1 cellular context compared by ENCODE assay signal in the genomic region with DNA sequence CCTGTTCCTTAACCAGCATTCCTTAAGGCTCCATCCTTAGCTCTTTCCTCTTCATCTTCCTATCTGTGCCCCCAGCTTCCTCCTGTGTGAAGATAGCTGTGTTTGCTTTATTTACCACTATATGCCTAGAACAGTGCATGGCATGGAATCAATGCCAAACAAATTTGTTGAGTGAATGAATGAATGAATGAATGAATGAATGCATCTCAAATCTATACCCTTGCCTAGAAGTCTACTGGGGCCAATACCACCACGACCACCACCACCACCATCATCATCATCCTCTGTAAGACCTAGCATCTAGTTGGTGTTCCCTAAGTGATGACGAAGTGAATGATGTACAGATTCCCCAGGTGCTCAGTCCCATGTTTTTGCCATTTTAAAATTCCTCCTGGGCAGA.
TF ChIP-seq lines count a peak whose summit lies in the region.

No MANE protein-coding gene starts in this region.

TF ChIP-seq in GM23338, 12 proteins besides CTCF, POLR2A, EP300 and RAD21:
- TF ChIP-seq, protein P1, sequence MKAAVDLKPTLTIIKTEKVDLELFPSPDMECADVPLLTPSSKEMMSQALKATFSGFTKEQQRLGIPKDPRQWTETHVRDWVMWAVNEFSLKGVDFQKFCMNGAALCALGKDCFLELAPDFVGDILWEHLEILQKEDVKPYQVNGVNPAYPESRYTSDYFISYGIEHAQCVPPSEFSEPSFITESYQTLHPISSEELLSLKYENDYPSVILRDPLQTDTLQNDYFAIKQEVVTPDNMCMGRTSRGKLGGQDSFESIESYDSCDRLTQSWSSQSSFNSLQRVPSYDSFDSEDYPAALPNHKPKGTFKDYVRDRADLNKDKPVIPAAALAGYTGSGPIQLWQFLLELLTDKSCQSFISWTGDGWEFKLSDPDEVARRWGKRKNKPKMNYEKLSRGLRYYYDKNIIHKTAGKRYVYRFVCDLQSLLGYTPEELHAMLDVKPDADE (IDR thresholded peaks at IDR 0.05), result no peak
- TF ChIP-seq JUNB (IDR thresholded peaks at IDR 0.05; ENCODE audit: unreplicated experiment) (no peak), ZNF114 (CRISPR knock-in tag; IDR thresholded peaks at IDR 0.05) (no peak), EZH2phosphoT487 (IDR thresholded peaks at IDR 0.05; ENCODE audit: unreplicated experiment) (no peak), CREB1 (CRISPR knock-in tag; IDR thresholded peaks at IDR 0.05; ENCODE audit: low read depth) (no peak), STAT1 (IDR thresholded peaks at IDR 0.05; ENCODE audit: unreplicated experiment) (no peak), POLR2AphosphoS5 (IDR thresholded peaks at IDR 0.05; ENCODE audit: low read depth) (no peak), ZNF331 (CRISPR knock-in tag; IDR thresholded peaks at IDR 0.05; ENCODE audit: low read depth) (no peak), NANOG (IDR thresholded peaks at IDR 0.05; ENCODE audit: borderline replicate concordance) (no peak), EZH2 (IDR thresholded peaks at IDR 0.05; ENCODE audit: low read depth, unreplicated experiment) (no peak)
- TF ChIP-seq, protein P2, sequence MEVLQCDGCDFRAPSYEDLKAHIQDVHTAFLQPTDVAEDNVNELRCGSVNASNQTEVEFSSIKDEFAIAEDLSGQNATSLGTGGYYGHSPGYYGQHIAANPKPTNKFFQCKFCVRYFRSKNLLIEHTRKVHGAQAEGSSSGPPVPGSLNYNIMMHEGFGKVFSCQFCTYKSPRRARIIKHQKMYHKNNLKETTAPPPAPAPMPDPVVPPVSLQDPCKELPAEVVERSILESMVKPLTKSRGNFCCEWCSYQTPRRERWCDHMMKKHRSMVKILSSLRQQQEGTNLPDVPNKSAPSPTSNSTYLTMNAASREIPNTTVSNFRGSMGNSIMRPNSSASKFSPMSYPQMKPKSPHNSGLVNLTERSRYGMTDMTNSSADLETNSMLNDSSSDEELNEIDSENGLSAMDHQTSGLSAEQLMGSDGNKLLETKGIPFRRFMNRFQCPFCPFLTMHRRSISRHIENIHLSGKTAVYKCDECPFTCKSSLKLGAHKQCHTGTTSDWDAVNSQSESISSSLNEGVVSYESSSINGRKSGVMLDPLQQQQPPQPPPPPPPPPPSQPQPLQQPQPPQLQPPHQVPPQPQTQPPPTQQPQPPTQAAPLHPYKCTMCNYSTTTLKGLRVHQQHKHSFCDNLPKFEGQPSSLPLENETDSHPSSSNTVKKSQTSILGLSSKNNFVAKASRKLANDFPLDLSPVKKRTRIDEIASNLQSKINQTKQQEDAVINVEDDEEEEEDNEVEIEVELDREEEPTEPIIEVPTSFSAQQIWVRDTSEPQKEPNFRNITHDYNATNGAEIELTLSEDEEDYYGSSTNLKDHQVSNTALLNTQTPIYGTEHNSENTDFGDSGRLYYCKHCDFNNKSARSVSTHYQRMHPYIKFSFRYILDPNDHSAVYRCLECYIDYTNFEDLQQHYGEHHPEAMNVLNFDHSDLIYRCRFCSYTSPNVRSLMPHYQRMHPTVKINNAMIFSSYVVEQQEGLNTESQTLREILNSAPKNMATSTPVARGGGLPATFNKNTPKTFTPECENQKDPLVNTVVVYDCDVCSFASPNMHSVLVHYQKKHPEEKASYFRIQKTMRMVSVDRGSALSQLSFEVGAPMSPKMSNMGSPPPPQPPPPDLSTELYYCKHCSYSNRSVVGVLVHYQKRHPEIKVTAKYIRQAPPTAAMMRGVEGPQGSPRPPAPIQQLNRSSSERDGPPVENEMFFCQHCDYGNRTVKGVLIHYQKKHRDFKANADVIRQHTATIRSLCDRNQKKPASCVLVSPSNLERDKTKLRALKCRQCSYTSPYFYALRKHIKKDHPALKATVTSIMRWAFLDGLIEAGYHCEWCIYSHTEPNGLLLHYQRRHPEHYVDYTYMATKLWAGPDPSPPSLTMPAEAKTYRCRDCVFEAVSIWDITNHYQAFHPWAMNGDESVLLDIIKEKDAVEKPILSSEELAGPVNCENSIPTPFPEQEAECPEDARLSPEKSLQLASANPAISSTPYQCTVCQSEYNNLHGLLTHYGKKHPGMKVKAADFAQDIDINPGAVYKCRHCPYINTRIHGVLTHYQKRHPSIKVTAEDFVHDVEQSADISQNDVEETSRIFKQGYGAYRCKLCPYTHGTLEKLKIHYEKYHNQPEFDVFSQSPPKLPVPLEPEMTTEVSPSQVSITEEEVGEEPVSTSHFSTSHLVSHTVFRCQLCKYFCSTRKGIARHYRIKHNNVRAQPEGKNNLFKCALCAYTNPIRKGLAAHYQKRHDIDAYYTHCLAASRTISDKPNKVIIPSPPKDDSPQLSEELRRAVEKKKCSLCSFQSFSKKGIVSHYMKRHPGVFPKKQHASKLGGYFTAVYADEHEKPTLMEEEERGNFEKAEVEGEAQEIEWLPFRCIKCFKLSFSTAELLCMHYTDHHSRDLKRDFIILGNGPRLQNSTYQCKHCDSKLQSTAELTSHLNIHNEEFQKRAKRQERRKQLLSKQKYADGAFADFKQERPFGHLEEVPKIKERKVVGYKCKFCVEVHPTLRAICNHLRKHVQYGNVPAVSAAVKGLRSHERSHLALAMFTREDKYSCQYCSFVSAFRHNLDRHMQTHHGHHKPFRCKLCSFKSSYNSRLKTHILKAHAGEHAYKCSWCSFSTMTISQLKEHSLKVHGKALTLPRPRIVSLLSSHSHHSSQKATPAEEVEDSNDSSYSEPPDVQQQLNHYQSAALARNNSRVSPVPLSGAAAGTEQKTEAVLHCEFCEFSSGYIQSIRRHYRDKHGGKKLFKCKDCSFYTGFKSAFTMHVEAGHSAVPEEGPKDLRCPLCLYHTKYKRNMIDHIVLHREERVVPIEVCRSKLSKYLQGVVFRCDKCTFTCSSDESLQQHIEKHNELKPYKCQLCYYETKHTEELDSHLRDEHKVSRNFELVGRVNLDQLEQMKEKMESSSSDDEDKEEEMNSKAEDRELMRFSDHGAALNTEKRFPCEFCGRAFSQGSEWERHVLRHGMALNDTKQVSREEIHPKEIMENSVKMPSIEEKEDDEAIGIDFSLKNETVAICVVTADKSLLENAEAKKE (CRISPR knock-in tag; IDR thresholded peaks at IDR 0.05), result no peak
- TF ChIP-seq, protein P3, sequence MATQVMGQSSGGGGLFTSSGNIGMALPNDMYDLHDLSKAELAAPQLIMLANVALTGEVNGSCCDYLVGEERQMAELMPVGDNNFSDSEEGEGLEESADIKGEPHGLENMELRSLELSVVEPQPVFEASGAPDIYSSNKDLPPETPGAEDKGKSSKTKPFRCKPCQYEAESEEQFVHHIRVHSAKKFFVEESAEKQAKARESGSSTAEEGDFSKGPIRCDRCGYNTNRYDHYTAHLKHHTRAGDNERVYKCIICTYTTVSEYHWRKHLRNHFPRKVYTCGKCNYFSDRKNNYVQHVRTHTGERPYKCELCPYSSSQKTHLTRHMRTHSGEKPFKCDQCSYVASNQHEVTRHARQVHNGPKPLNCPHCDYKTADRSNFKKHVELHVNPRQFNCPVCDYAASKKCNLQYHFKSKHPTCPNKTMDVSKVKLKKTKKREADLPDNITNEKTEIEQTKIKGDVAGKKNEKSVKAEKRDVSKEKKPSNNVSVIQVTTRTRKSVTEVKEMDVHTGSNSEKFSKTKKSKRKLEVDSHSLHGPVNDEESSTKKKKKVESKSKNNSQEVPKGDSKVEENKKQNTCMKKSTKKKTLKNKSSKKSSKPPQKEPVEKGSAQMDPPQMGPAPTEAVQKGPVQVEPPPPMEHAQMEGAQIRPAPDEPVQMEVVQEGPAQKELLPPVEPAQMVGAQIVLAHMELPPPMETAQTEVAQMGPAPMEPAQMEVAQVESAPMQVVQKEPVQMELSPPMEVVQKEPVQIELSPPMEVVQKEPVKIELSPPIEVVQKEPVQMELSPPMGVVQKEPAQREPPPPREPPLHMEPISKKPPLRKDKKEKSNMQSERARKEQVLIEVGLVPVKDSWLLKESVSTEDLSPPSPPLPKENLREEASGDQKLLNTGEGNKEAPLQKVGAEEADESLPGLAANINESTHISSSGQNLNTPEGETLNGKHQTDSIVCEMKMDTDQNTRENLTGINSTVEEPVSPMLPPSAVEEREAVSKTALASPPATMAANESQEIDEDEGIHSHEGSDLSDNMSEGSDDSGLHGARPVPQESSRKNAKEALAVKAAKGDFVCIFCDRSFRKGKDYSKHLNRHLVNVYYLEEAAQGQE (IDR thresholded peaks at IDR 0.05; ENCODE audit: unreplicated experiment), result no peak
